ENCODE assay signal across 20 cellular contexts in genomic region chr1:38685373-38685772, GRCh38.
"Had no signal": no experiment of that assay in that cellular context is flagged by ENCODE, and none has a peak within 500 bp of the region (broad histone marks: within the 10 kb centered on the region; RNA-seq: fewer than 3 reads in every experiment).

No MANE protein-coding gene starts in this region.

- H3K36me3 ChIP-seq: esophagus squamous epithelium, prostate gland, right lobe of liver, tibial artery, upper lobe of right lung, vagina had no signal

- FAIRE-seq: endometrium had no signal

- H3K79me2 ChIP-seq: hepatocyte, parathyroid adenoma had no signal

- H3K27ac ChIP-seq: esophagus squamous epithelium, foreskin keratinocyte, hepatocyte, parathyroid adenoma, prostate gland, right lobe of liver, tibial artery, upper lobe of right lung, vagina had no signal

- H3K9ac ChIP-seq: parathyroid adenoma had no signal

- H3K4me2 ChIP-seq: hepatocyte had no signal

- ATAC-seq: foreskin keratinocyte; left lobe of liver; mucosa of descending colon; naive thymus-derived CD8-positive, alpha-beta T cell; right lobe of liver; stimulated activated memory B cell treated with anti-CD40 and anti-IgM and Interleukin-4, amounts not matched to agents 10 μg/mL and 1 μg/mL and 100 μg/mL, for 72 hours; upper lobe of right lung had no signal

- H3K27me3 ChIP-seq: foreskin keratinocyte, right lobe of liver, vagina had no signal

- H3K4me3 ChIP-seq: esophagus squamous epithelium, hepatocyte, mucosa of descending colon, prostate gland, right lobe of liver, tibial artery, upper lobe of right lung, vagina had no signal

- DNase-seq: effector memory CD4-positive, alpha-beta T cell; esophagus squamous epithelium; foreskin keratinocyte; head of caudate nucleus; mucosa of descending colon; naive thymus-derived CD8-positive, alpha-beta T cell; occipital lobe; right lobe of liver; stimulated activated CD4-positive, alpha-beta T cell treated with anti-CD3 and anti-CD28 coated beads, Interleukin-4, amount 100 ng/mL, for 24 hours; tibial artery; upper lobe of right lung had no signal

- H3K9me3 ChIP-seq: esophagus squamous epithelium, mucosa of descending colon, prostate gland, right lobe of liver, tibial artery, upper lobe of right lung, vagina had no signal

- H3K4me1 ChIP-seq: esophagus squamous epithelium, foreskin keratinocyte, parathyroid adenoma, prostate gland, right lobe of liver, tibial artery, upper lobe of right lung, vagina had no signal

- H3K9me3 Mint-ChIP-seq: naive thymus-derived CD8-positive, alpha-beta T cell; neural crest cell; stimulated activated memory B cell treated with anti-CD40 and anti-IgM and Interleukin-4, amounts not matched to agents 10 μg/mL and 1 μg/mL and 100 μg/mL, for 72 hours; stimulated activated naive CD8-positive, alpha-beta T cell treated with anti-CD3 and anti-CD28 coated beads, Interleukin-15, Interleukin-2, amounts not matched to agents 100 ng/mL and 50 ng/mL, for 24 hours had no signal

- H3K27ac Mint-ChIP-seq: naive thymus-derived CD8-positive, alpha-beta T cell; stimulated activated memory B cell treated with anti-CD40 and anti-IgM and Interleukin-4, amounts not matched to agents 10 μg/mL and 1 μg/mL and 100 μg/mL, for 72 hours; stimulated activated naive CD8-positive, alpha-beta T cell treated with anti-CD3 and anti-CD28 coated beads, Interleukin-15, Interleukin-2, amounts not matched to agents 100 ng/mL and 50 ng/mL, for 24 hours had no signal

- H2AFZ ChIP-seq: hepatocyte, parathyroid adenoma had no signal

- H3K4me3 Mint-ChIP-seq: naive thymus-derived CD8-positive, alpha-beta T cell; neural crest cell; stimulated activated memory B cell treated with anti-CD40 and anti-IgM and Interleukin-4, amounts not matched to agents 10 μg/mL and 1 μg/mL and 100 μg/mL, for 72 hours; stimulated activated naive CD8-positive, alpha-beta T cell treated with anti-CD3 and anti-CD28 coated beads, Interleukin-15, Interleukin-2, amounts not matched to agents 100 ng/mL and 50 ng/mL, for 24 hours had no signal

- H3K4me1 Mint-ChIP-seq: naive thymus-derived CD8-positive, alpha-beta T cell; neural crest cell; stimulated activated memory B cell treated with anti-CD40 and anti-IgM and Interleukin-4, amounts not matched to agents 10 μg/mL and 1 μg/mL and 100 μg/mL, for 72 hours had no signal

- H3K36me3 Mint-ChIP-seq: naive thymus-derived CD8-positive, alpha-beta T cell; stimulated activated memory B cell treated with anti-CD40 and anti-IgM and Interleukin-4, amounts not matched to agents 10 μg/mL and 1 μg/mL and 100 μg/mL, for 72 hours had no signal
